Comparison of ENCODE assay signal across 10 cellular contexts in genomic region chr2:106492913-106493312, GRCh38. TPM values are rescaled to one million over a fixed set of nuclear protein-coding genes. Genes with fewer than 3 reads are reported as not detected.
A peak's percentile ranks its signal among the peaks of the same experiment; 100 is the strongest.
DNase-seq lines count a peak whose midpoint lies in the region; ATAC-seq and TF ChIP-seq lines count a peak whose summit lies in the region.
"Not testable (repeated sequence)": the region's sequence is repeated elsewhere in the genome, so short reads cannot be mapped to it uniquely, and the experiment has no call there.
"Had no signal": no experiment of that assay in that cellular context is flagged by ENCODE, and none has a peak within 500 bp of the region (broad histone marks: within the 10 kb centered on the region; RNA-seq: fewer than 3 reads in every experiment).

No MANE protein-coding gene starts in this region.

- intact Hi-C loops in mammary epithelial cell (cut with micrococcal nuclease); sciatic nerve (cut with DNase I): not testable (repeated sequence)

- not testable (repeated sequence) for H3K9me3 Mint-ChIP-seq in mesothelial cell of epicardium

- ATAC-seq in foreskin keratinocyte = peak; percentile 41
- peak; percentile 75 for ATAC-seq in sciatic nerve

- DNase-seq in H7 (peak; percentile 34), iPS-NIHi7 (ENCODE audit: extremely low spot score) (peak; percentile 12)
- not testable (repeated sequence) for DNase-seq in mammary epithelial cell; foreskin keratinocyte; mesothelial cell of epicardium (ENCODE audit: low spot score in 2 of 2, unreplicated experiment in 2 of 2); sciatic nerve (ENCODE audit: low spot score)

- TF ChIP-seq CTCF in mammary epithelial cell (conservative IDR thresholded peaks at IDR 0.05 in 1 of 2, IDR thresholded peaks at IDR 0.05 in 1 of 2; ENCODE audit: extremely low read depth in 1 of 2, insufficient read depth in 1 of 2, low read depth in 1 of 2, low read length in 2 of 2); foreskin keratinocyte (conservative IDR thresholded peaks at IDR 0.05); mesothelial cell of epicardium (IDR thresholded peaks at IDR 0.05; ENCODE audit: unreplicated experiment): not testable (repeated sequence)

- not testable (repeated sequence) for H3K4me3 Mint-ChIP-seq in mesothelial cell of epicardium

- WGBS in mammary epithelial cell (ENCODE audit: low coverage, missing lambda C conversion rate) = 10% methylated on average over 6 of the region's 6 CpGs

- H3K4me3 ChIP-seq in H7 (ENCODE audit: insufficient read depth, low read depth, low read length); mammary epithelial cell (replicated peaks in 1 of 3; ENCODE audit: insufficient read depth in 1 of 3, low read depth in 2 of 3, low read length in 3 of 3): not testable (repeated sequence)

- in situ Hi-C loops in mammary epithelial cell (cut with MboI; ENCODE audit: low sequenced_read_pairs in 2 of 2) = not testable (repeated sequence)

- not testable (repeated sequence) for H3K27me3 Mint-ChIP-seq in mesothelial cell of epicardium (ENCODE audit: low read depth)

- H3K4me1 ChIP-seq in mammary epithelial cell (ENCODE audit: insufficient read depth, low read length); foreskin keratinocyte: not testable (repeated sequence)

- not testable (repeated sequence) for H4K20me1 ChIP-seq in mammary epithelial cell (ENCODE audit: insufficient read depth, low read length)

- H3K27ac Mint-ChIP-seq in mesothelial cell of epicardium = peak overlapping the region; percentile 16

- dilution Hi-C loops in mammary epithelial cell (cut with HindIII; ENCODE audit: low sequenced_read_pairs) = not testable (repeated sequence)

- not testable (repeated sequence) for BruUV-seq in mammary epithelial cell (replicated peaks; lab: Mats Ljungman, UMichigan)

- CTCF ChIA-PET in mammary epithelial cell (lab: Charles Lee; ENCODE audit: low non-redundant PET) = not testable (repeated sequence)

- H3K4me1 Mint-ChIP-seq in mesothelial cell of epicardium = not testable (repeated sequence)

- not testable (repeated sequence) for H3K9me3 ChIP-seq in mammary epithelial cell (replicated peaks; ENCODE audit: insufficient read depth, low read length)

- H3K27ac ChIP-seq in mammary epithelial cell (ENCODE audit: insufficient read depth, low read depth, low read length); foreskin keratinocyte: not testable (repeated sequence)

- not testable (repeated sequence) for H3K36me3 Mint-ChIP-seq in mesothelial cell of epicardium

- H3K9ac ChIP-seq in mammary epithelial cell (ENCODE audit: insufficient read depth, low read length) = not testable (repeated sequence)

- peak overlapping the region; percentile 64 for H2AFZ ChIP-seq in mammary epithelial cell (ENCODE audit: low read depth, low read length)

- H3K79me2 ChIP-seq in mammary epithelial cell (ENCODE audit: insufficient read depth, low read length) = not testable (repeated sequence)

- H3K27me3 ChIP-seq in H7 (ENCODE audit: control insufficient read depth, insufficient read depth, low read length); mammary epithelial cell (ENCODE audit: insufficient read depth, low read length); foreskin keratinocyte: not testable (repeated sequence)

- H3K36me3 ChIP-seq in H7 (replicated peaks; ENCODE audit: control insufficient read depth, insufficient read depth, low read length); mammary epithelial cell (ENCODE audit: insufficient read depth, low read length): not testable (repeated sequence)

- not testable (repeated sequence) for H3K4me2 ChIP-seq in mammary epithelial cell (ENCODE audit: insufficient read depth, low read depth, low read length)

RNA-seq across cellular contexts. Expression of gene CD8B2, which starts 5.7 kb away (rescaled TPM):
- total RNA-seq in H7 (2014; rRNA removed; shearing (Covaris generic)) = not detected in 2 replicates
- not detected for total RNA-seq in mammary epithelial cell
- not detected for polyA plus RNA-seq in mammary epithelial cell
- polyA minus RNA-seq in mammary epithelial cell = not detected
- not detected in 2 replicates for total RNA-seq in foreskin keratinocyte
- polyA plus RNA-seq in foreskin keratinocyte = not detected in 2 replicates
- total RNA-seq in mesothelial cell of epicardium = not detected in 3 replicates
- not detected for total RNA-seq in sciatic nerve
- total RNA-seq: A673; CD4-positive, alpha-beta memory T cell; H4; IMR-90 had no signal
- polyA plus RNA-seq: CD4-positive, alpha-beta memory T cell; IMR-90 had no signal

RNA-seq across cellular contexts. Expression of gene RGPD3, which starts 24.7 kb away (rescaled TPM):
- total RNA-seq in H7 (2014; rRNA removed; shearing (Covaris generic)) = 0.17 and 0.18 TPM in 2 replicates
- under 1 TPM; 0.07 to 0.33 TPM for total RNA-seq in mammary epithelial cell
- polyA plus RNA-seq in mammary epithelial cell = 0.08 TPM
- not detected for polyA minus RNA-seq in mammary epithelial cell
- 0.14 TPM in 2 replicates for total RNA-seq in foreskin keratinocyte
- 0.02 TPM in 2 replicates for polyA plus RNA-seq in foreskin keratinocyte
- 0.09 to 0.18 TPM (median 0.18 TPM) in 3 replicates for total RNA-seq in mesothelial cell of epicardium
- total RNA-seq in sciatic nerve = 0.22 TPM
- total RNA-seq: H4 had no signal
- polyA plus RNA-seq: CD4-positive, alpha-beta memory T cell had no signal
